10 cellular contexts compared by ENCODE assay signal in genomic region chr14:42214981-42215491, GRCh38.
DNase-seq lines count a peak whose midpoint lies in the region; ATAC-seq and TF ChIP-seq lines count a peak whose summit lies in the region.
"Had no signal": no experiment of that assay in that cellular context is flagged by ENCODE, and none has a peak within 500 bp of the region (broad histone marks: within the 10 kb centered on the region; RNA-seq: fewer than 3 reads in every experiment).

No MANE protein-coding gene starts in this region.

- H3K4me1 ChIP-seq in GM23248 (ENCODE audit: insufficient read depth) = peaks cover 17% of the 10 kb centered on the region

- TF ChIP-seq CTCF in fibroblast of pulmonary artery (IDR thresholded peaks at IDR 0.05; ENCODE audit: low read length, missing control alignments) = no peak

- no peaks in the 10 kb centered on the region for H3K9me2 ChIP-seq in GM23248 (ENCODE audit: insufficient read depth)

- peak overlapping the region; percentile 66 for H3K9ac ChIP-seq in GM23248

- no peaks in the 10 kb centered on the region for H4K20me1 ChIP-seq in GM23248 (ENCODE audit: insufficient read depth)

- peaks cover 18% of the 10 kb centered on the region; the same call in 1 of the 2 replicates for H3F3A ChIP-seq in GM23248 (ENCODE audit: insufficient read depth)

- in situ Hi-C loops in GM23248 (cut with MboI) = no loop called here

- no peaks in the 10 kb centered on the region for H3K9me3 ChIP-seq in GM23248 (ENCODE audit: low read depth)

- H3K4me3 ChIP-seq in GM23248 (peak overlapping the region; percentile 22; the same call in 1 of the 2 replicates), fibroblast of pulmonary artery (replicated peaks; ENCODE audit: low read depth, low read length) (no peak overlapping the region), skeletal muscle cell (ENCODE audit: low read depth, low read length) (no peak overlapping the region)
- H3K4me3 ChIP-seq: GM12878 had no signal

- peak overlapping the region; percentile 61 for H3K4me2 ChIP-seq in GM23248 (ENCODE audit: unreplicated experiment)

- DNase-seq in GM23248 (peak; percentile 92), RPMI7951 (ENCODE audit: low read depth) (peak; percentile 85), fibroblast of pulmonary artery (ENCODE audit: low read depth) (peak; percentile 72), skeletal muscle cell (ENCODE audit: low read depth) (peak; percentile 58), activated T-cell treated with anti-CD3 and anti-CD28 coated beads for 4 hours (no peak), GOT3 (lab: John Stamatoyannopoulos, UW) (no peak)
- DNase-seq: SHP77 treated with DMSO at 0.1 percent for 48 hours had no signal

- no peaks in the 10 kb centered on the region for H3K27me3 ChIP-seq in GM23248 (replicated peaks; ENCODE audit: insufficient read depth)

- no peaks in the 10 kb centered on the region for H3K36me3 ChIP-seq in GM23248 (ENCODE audit: low read depth)

- peak overlapping the region; percentile 89 for H3K27ac ChIP-seq in GM23248

- H3K79me2 ChIP-seq in GM23248 (ENCODE audit: insufficient read depth) = no peaks in the 10 kb centered on the region

- ATAC-seq in GM21360 (IDR thresholded peaks at IDR 0.05; ENCODE audit: unreplicated experiment) (no peak), HG03139 (IDR thresholded peaks at IDR 0.05; ENCODE audit: unreplicated experiment) (no peak)
- ATAC-seq: GM12878 had no signal

- peak overlapping the region; percentile 56 for H2AFZ ChIP-seq in GM23248

Comparison
In these comparisons a context has a peak if more than half of its experiments do, and no peak if none do; other contexts are left out.
1. DNase-seq: peak in GM23248 (single experiment), RPMI7951 (single experiment), fibroblast of pulmonary artery (single experiment) and skeletal muscle cell (single experiment); none in activated T-cell treated with anti-CD3 and anti-CD28 coated beads for 4 hours (single experiment) and GOT3 (single experiment).